Comparison of ENCODE assay signal across 1 cellular context in genomic region chr10:79223346-79224048, GRCh38.
TF ChIP-seq lines count a peak whose summit lies in the region.

No MANE protein-coding gene starts in this region.

TF ChIP-seq in SK-N-SH treated with all-trans-retinoic acid at 6 μM for 48 hours, 23 proteins besides CTCF, POLR2A, EP300 and RAD21 (continued from another document):
- no peak for TF ChIP-seq TOX (CRISPR knock-in tag; IDR thresholded peaks at IDR 0.05; ENCODE audit: borderline replicate concordance)
